Comparison of ENCODE assay signal across 24 cellular contexts in genomic region chr9:37332581-37332980, GRCh38.
"Had no signal": no experiment of that assay in that cellular context is flagged by ENCODE, and none has a peak within 500 bp of the region (broad histone marks: within the 10 kb centered on the region; RNA-seq: fewer than 3 reads in every experiment).

No MANE protein-coding gene starts in this region.

- ATAC-seq: activated CD8-positive, alpha-beta T cell treated with anti-CD3 and anti-CD28 coated beads for 36 hours; activated T-cell treated with anti-CD3 and anti-CD28 coated beads, Interleukin-2, amount 50 U/mL, for 72 hours; activated T-helper 17 cell treated with anti-CD3 and anti-CD28 coated beads, Interleukin-2, amount 50 U/mL, for 72 hours had no signal

- H3K4me1 ChIP-seq: ascending aorta, SJCRH30 had no signal

- H3K9me3 ChIP-seq: ascending aorta, MG63, SJCRH30 had no signal

- H3K36me3 ChIP-seq: ascending aorta, cardiac muscle cell, MG63, SJCRH30 had no signal

- H3K27me3 ChIP-seq: ascending aorta, cardiac muscle cell, MG63, SJCRH30 had no signal

- DNase-seq: activated CD4-positive, alpha-beta T cell treated with anti-CD3 and anti-CD28 coated beads, Interleukin-2, amount 10 ng/mL, durations not matched to agents 24 days and 14 days; activated CD4-positive, alpha-beta T cell treated with anti-CD3 and anti-CD28 coated beads, Interleukin-2, amount 50 U/mL, for 4 hours; activated CD8-positive, alpha-beta T cell treated with anti-CD3 and anti-CD28 coated beads for 36 hours; activated effector memory CD4-positive, alpha-beta T cell treated with anti-CD3 and anti-CD28 coated beads, Interleukin-2, amount 50 U/mL, for 16 hours; activated naive CD4-positive, alpha-beta T cell treated with Interleukin-2 at 50 U/mL for 16 hours; activated naive CD8-positive, alpha-beta T cell treated with anti-CD3 and anti-CD28 coated beads, Interleukin-2, amount 10 ng/mL, durations not matched to agents 7 days and 5 days; activated T-cell treated with anti-CD3 and anti-CD28 coated beads, Interleukin-2, amount 50 U/mL, for 1 hour; activated T-cell treated with anti-CD3 and anti-CD28 coated beads, Interleukin-2, amount 50 U/mL, for 72 hours; amygdala; MG63; NCI-H1048; NCI-H1105 treated with DMSO at 0.1 percent for 48 hours; NCI-H1436; NCI-H1694; NCI-H2029; NCI-H345; NCI-H524 treated with DMSO at 0.1 percent for 48 hours; NK-92 treated with Interleukin-12 subunit alpha and Interleukin-12 subunit beta, amount 100 ng/mL, for 24 hours; Right ventricle myocardium superior; SJCRH30 had no signal

- H3K27ac ChIP-seq: ascending aorta, cardiac muscle cell, SJCRH30, SK-N-MC had no signal

- H3K4me3 ChIP-seq: ascending aorta, cardiac muscle cell, MG63, SJCRH30, SK-N-MC had no signal
